Comparison of ENCODE assay signal across 21 cellular contexts in the genomic region with DNA sequence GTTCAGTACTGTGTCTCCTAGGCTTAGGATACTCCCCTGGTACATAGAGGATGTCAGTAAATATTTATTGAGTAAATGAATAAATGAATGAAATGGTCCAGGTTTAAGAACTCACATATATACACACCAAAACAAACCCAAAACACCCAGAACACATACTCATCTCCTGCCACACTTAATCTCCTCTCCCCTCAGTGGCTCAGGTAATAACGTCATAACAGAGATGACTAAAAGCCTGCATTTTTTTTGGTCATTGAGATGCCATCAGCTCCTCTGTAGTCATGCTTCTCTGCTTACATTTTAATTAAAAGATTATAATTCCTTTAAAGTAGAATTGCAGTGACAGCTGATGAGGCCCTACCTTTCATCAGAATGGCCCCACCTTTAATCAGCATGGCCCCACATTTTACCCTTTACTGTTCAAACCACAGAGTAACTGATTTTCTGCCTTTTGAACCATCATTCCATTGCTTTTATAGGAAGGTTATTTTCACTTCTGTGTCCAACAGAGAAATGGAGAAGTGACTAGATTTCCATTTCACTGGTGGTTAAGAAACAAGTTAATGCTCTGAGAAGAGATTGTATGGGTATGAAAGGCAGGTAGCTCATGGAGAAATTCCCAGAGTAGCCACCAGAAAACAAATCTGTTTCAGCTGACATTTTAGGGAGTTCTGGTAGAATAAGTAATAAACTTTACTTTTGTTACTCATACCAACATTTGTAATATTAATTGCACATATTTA.
"Had no signal": no experiment of that assay in that cellular context is flagged by ENCODE, and none has a peak within 500 bp of the region (broad histone marks: within the 10 kb centered on the region; RNA-seq: fewer than 3 reads in every experiment).

No MANE protein-coding gene starts in this region.

- H3K27me3 ChIP-seq: esophagus muscularis mucosa, gastrocnemius medialis, sigmoid colon, upper lobe of left lung had no signal

- H3K27ac ChIP-seq: coronary artery, esophagus muscularis mucosa, gastrocnemius medialis, sigmoid colon, upper lobe of left lung had no signal

- H3K4me1 ChIP-seq: esophagus muscularis mucosa, gastrocnemius medialis, sigmoid colon, upper lobe of left lung had no signal

- DNase-seq: activated CD4-positive, alpha-beta T cell treated with anti-CD3 and anti-CD28 coated beads, Interleukin-2, amount 10 ng/mL, durations not matched to agents 24 days and 14 days; activated CD8-positive, alpha-beta memory T cell treated with anti-CD3 and anti-CD28 coated beads, Interleukin-2, amount 10 ng/mL, durations not matched to agents 7 days and 5 days; activated CD8-positive, alpha-beta T cell treated with anti-CD3 and anti-CD28 coated beads for 36 hours; activated gamma-delta T cell; activated naive CD4-positive, alpha-beta T cell treated with anti-CD3 and anti-CD28 coated beads, Interleukin-2, amount 50 U/mL, for 16 hours; activated naive CD8-positive, alpha-beta T cell treated with anti-CD3 and anti-CD28 coated beads, Interleukin-2, amount 50 U/mL, for 24 hours; activated T-cell treated with anti-CD3 and anti-CD28 coated beads for 4 hours; cerebellar nuclear complex; gastrocnemius medialis; left ventricle myocardium superior; mammary epithelial cell; nephron progenitor cell; occipital lobe; sigmoid colon; stimulated activated CD4-positive, alpha-beta T cell treated with anti-CD3 and anti-CD28 coated beads, Interleukin-15, amount 100 ng/mL, for 24 hours; stimulated activated naive CD4-positive, alpha-beta T cell; T-helper 17 cell; upper lobe of left lung had no signal

- H3K9me3 ChIP-seq: esophagus muscularis mucosa, gastrocnemius medialis, sigmoid colon, upper lobe of left lung had no signal

- H3K36me3 ChIP-seq: esophagus muscularis mucosa, gastrocnemius medialis, sigmoid colon, upper lobe of left lung had no signal

- H3K4me3 Mint-ChIP-seq: activated CD4-positive, alpha-beta T cell treated with anti-CD3 and anti-CD28 coated beads, Interleukin-2, amount 10 ng/mL, durations not matched to agents 24 days and 14 days; activated CD8-positive, alpha-beta memory T cell treated with anti-CD3 and anti-CD28 coated beads, Interleukin-2, amount 10 ng/mL, durations not matched to agents 7 days and 5 days; activated CD8-positive, alpha-beta T cell treated with anti-CD3 and anti-CD28 coated beads for 36 hours; activated naive CD8-positive, alpha-beta T cell treated with anti-CD3 and anti-CD28 coated beads, Interleukin-2, amount 50 U/mL, for 24 hours; nephron progenitor cell; T-helper 17 cell had no signal

- H3K9me3 Mint-ChIP-seq: activated CD8-positive, alpha-beta T cell treated with anti-CD3 and anti-CD28 coated beads for 36 hours; nephron progenitor cell had no signal

- H3K4me1 Mint-ChIP-seq: activated CD4-positive, alpha-beta T cell treated with anti-CD3 and anti-CD28 coated beads, Interleukin-2, amount 10 ng/mL, durations not matched to agents 24 days and 14 days; activated CD8-positive, alpha-beta memory T cell treated with anti-CD3 and anti-CD28 coated beads, Interleukin-2, amount 10 ng/mL, durations not matched to agents 7 days and 5 days; activated naive CD8-positive, alpha-beta T cell treated with anti-CD3 and anti-CD28 coated beads, Interleukin-2, amount 50 U/mL, for 24 hours had no signal

- H3K27ac Mint-ChIP-seq: activated CD4-positive, alpha-beta T cell treated with anti-CD3 and anti-CD28 coated beads, Interleukin-2, amount 10 ng/mL, durations not matched to agents 24 days and 14 days; activated CD8-positive, alpha-beta memory T cell treated with anti-CD3 and anti-CD28 coated beads, Interleukin-2, amount 10 ng/mL, durations not matched to agents 7 days and 5 days; activated CD8-positive, alpha-beta T cell treated with anti-CD3 and anti-CD28 coated beads for 36 hours; activated naive CD8-positive, alpha-beta T cell treated with anti-CD3 and anti-CD28 coated beads, Interleukin-2, amount 50 U/mL, for 24 hours; T-helper 17 cell had no signal

- H3K27me3 Mint-ChIP-seq: activated CD4-positive, alpha-beta T cell treated with anti-CD3 and anti-CD28 coated beads, Interleukin-2, amount 10 ng/mL, durations not matched to agents 24 days and 14 days; activated CD8-positive, alpha-beta memory T cell treated with anti-CD3 and anti-CD28 coated beads, Interleukin-2, amount 10 ng/mL, durations not matched to agents 7 days and 5 days; activated CD8-positive, alpha-beta T cell treated with anti-CD3 and anti-CD28 coated beads for 36 hours; T-helper 17 cell had no signal

- ATAC-seq: activated CD8-positive, alpha-beta memory T cell treated with anti-CD3 and anti-CD28 coated beads, Interleukin-2, amount 10 ng/mL, durations not matched to agents 7 days and 5 days; activated CD8-positive, alpha-beta T cell treated with anti-CD3 and anti-CD28 coated beads for 36 hours; activated naive CD8-positive, alpha-beta T cell treated with anti-CD3 and anti-CD28 coated beads, Interleukin-2, amount 50 U/mL, for 24 hours; gastrocnemius medialis; left ventricle myocardium superior; T-helper 17 cell had no signal

- H3K4me3 ChIP-seq: coronary artery, esophagus muscularis mucosa, gastrocnemius medialis, sigmoid colon, smooth muscle cell, upper lobe of left lung had no signal
